ENCODE assay signal across 1 cellular context in the genomic region with DNA sequence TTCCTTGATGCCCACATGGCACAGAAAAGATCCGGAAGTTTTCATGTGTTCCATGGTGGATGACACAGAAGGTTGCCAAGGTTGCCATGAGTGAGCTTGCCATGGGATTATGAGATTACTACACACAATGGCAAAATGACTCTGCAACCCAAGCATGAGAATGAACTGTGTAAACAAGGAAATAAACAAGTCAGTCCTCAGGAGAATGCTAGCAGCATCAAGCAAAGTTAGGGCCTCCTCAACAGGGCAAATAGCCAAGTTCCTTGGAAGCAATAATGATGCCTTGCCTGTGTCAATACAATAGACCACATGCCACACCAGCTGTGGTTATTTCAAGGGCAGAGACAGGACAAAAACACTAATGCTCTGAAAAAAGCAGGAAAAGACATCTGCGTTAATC.
TF ChIP-seq lines count a peak whose summit lies in the region.

No MANE protein-coding gene starts in this region.

TF ChIP-seq in GM23338, 12 proteins besides CTCF, POLR2A, EP300 and RAD21 (continued from another document):
- TF ChIP-seq, protein P1, sequence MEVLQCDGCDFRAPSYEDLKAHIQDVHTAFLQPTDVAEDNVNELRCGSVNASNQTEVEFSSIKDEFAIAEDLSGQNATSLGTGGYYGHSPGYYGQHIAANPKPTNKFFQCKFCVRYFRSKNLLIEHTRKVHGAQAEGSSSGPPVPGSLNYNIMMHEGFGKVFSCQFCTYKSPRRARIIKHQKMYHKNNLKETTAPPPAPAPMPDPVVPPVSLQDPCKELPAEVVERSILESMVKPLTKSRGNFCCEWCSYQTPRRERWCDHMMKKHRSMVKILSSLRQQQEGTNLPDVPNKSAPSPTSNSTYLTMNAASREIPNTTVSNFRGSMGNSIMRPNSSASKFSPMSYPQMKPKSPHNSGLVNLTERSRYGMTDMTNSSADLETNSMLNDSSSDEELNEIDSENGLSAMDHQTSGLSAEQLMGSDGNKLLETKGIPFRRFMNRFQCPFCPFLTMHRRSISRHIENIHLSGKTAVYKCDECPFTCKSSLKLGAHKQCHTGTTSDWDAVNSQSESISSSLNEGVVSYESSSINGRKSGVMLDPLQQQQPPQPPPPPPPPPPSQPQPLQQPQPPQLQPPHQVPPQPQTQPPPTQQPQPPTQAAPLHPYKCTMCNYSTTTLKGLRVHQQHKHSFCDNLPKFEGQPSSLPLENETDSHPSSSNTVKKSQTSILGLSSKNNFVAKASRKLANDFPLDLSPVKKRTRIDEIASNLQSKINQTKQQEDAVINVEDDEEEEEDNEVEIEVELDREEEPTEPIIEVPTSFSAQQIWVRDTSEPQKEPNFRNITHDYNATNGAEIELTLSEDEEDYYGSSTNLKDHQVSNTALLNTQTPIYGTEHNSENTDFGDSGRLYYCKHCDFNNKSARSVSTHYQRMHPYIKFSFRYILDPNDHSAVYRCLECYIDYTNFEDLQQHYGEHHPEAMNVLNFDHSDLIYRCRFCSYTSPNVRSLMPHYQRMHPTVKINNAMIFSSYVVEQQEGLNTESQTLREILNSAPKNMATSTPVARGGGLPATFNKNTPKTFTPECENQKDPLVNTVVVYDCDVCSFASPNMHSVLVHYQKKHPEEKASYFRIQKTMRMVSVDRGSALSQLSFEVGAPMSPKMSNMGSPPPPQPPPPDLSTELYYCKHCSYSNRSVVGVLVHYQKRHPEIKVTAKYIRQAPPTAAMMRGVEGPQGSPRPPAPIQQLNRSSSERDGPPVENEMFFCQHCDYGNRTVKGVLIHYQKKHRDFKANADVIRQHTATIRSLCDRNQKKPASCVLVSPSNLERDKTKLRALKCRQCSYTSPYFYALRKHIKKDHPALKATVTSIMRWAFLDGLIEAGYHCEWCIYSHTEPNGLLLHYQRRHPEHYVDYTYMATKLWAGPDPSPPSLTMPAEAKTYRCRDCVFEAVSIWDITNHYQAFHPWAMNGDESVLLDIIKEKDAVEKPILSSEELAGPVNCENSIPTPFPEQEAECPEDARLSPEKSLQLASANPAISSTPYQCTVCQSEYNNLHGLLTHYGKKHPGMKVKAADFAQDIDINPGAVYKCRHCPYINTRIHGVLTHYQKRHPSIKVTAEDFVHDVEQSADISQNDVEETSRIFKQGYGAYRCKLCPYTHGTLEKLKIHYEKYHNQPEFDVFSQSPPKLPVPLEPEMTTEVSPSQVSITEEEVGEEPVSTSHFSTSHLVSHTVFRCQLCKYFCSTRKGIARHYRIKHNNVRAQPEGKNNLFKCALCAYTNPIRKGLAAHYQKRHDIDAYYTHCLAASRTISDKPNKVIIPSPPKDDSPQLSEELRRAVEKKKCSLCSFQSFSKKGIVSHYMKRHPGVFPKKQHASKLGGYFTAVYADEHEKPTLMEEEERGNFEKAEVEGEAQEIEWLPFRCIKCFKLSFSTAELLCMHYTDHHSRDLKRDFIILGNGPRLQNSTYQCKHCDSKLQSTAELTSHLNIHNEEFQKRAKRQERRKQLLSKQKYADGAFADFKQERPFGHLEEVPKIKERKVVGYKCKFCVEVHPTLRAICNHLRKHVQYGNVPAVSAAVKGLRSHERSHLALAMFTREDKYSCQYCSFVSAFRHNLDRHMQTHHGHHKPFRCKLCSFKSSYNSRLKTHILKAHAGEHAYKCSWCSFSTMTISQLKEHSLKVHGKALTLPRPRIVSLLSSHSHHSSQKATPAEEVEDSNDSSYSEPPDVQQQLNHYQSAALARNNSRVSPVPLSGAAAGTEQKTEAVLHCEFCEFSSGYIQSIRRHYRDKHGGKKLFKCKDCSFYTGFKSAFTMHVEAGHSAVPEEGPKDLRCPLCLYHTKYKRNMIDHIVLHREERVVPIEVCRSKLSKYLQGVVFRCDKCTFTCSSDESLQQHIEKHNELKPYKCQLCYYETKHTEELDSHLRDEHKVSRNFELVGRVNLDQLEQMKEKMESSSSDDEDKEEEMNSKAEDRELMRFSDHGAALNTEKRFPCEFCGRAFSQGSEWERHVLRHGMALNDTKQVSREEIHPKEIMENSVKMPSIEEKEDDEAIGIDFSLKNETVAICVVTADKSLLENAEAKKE (CRISPR knock-in tag; IDR thresholded peaks at IDR 0.05), result no peak
- no peak for TF ChIP-seq CREB1 (CRISPR knock-in tag; IDR thresholded peaks at IDR 0.05; ENCODE audit: low read depth)
- TF ChIP-seq NANOG (IDR thresholded peaks at IDR 0.05; ENCODE audit: borderline replicate concordance), result no peak
- TF ChIP-seq POLR2AphosphoS5 (IDR thresholded peaks at IDR 0.05; ENCODE audit: low read depth), result no peak
- no peak for TF ChIP-seq STAT1 (IDR thresholded peaks at IDR 0.05; ENCODE audit: unreplicated experiment)
- TF ChIP-seq, protein P2, sequence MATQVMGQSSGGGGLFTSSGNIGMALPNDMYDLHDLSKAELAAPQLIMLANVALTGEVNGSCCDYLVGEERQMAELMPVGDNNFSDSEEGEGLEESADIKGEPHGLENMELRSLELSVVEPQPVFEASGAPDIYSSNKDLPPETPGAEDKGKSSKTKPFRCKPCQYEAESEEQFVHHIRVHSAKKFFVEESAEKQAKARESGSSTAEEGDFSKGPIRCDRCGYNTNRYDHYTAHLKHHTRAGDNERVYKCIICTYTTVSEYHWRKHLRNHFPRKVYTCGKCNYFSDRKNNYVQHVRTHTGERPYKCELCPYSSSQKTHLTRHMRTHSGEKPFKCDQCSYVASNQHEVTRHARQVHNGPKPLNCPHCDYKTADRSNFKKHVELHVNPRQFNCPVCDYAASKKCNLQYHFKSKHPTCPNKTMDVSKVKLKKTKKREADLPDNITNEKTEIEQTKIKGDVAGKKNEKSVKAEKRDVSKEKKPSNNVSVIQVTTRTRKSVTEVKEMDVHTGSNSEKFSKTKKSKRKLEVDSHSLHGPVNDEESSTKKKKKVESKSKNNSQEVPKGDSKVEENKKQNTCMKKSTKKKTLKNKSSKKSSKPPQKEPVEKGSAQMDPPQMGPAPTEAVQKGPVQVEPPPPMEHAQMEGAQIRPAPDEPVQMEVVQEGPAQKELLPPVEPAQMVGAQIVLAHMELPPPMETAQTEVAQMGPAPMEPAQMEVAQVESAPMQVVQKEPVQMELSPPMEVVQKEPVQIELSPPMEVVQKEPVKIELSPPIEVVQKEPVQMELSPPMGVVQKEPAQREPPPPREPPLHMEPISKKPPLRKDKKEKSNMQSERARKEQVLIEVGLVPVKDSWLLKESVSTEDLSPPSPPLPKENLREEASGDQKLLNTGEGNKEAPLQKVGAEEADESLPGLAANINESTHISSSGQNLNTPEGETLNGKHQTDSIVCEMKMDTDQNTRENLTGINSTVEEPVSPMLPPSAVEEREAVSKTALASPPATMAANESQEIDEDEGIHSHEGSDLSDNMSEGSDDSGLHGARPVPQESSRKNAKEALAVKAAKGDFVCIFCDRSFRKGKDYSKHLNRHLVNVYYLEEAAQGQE (IDR thresholded peaks at IDR 0.05; ENCODE audit: unreplicated experiment), result no peak
- TF ChIP-seq JUNB (IDR thresholded peaks at IDR 0.05; ENCODE audit: unreplicated experiment), result no peak
- no peak for TF ChIP-seq EZH2 (IDR thresholded peaks at IDR 0.05; ENCODE audit: low read depth, unreplicated experiment)
